9 cellular contexts compared by ENCODE assay signal in the genomic region with DNA sequence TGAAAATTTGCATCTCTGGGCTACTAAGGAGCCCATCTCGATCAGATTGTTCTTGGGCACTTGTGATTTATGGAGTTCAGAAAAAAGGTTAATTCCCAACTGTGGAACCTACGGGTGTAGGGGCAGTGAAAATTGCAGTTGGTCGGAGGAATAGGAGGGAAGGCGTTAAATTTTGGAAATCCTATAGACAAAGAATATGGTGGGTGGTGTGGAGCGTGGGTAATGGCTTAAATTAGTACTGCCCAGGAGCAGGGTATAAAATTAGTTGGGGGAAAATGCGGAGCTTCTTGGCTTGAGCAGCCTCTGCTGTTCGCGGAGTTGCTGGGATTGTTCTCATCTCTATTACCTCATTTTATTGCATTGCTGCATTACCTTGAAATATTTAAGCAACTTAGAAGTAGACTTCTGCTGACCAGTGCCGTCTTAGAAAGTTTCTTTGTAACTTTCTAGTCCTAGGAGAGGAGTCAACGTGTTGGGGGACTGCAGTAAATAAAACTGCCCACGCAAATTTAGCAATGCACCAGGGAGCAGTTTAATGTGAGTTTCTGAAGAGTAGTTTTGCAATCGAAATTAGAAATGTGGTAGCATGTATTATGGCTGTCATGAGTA. TPM values are rescaled to one million over a fixed set of nuclear protein-coding genes. Genes with fewer than 3 reads are reported as not detected.
DNase-seq lines count a peak whose midpoint lies in the region; ATAC-seq and TF ChIP-seq lines count a peak whose summit lies in the region.
"Had no signal": no experiment of that assay in that cellular context is flagged by ENCODE, and none has a peak within 500 bp of the region (broad histone marks: within the 10 kb centered on the region; RNA-seq: fewer than 3 reads in every experiment).

No MANE protein-coding gene starts in this region.

- H3K4me2 ChIP-seq in DND-41 (ENCODE audit: insufficient read depth, low read length) (peak overlapping the region; percentile 84), IMR-90 (ENCODE audit: low read depth, low read length) (peak overlapping the region; percentile 90)

- no peaks in the 10 kb centered on the region for H3K79me2 ChIP-seq in DND-41 (ENCODE audit: insufficient read depth, low read length)

- peak overlapping the region; percentile 58; the same call in 1 of the 2 replicates for H3K27ac ChIP-seq in DND-41 (ENCODE audit: low read length)
- peak overlapping the region; percentile 80; the same call in 1 of the 2 replicates for H3K27ac ChIP-seq in IMR-90 (ENCODE audit: insufficient read depth, low read length)
- H3K27ac ChIP-seq: VCaP had no signal

- peaks cover 34% of the 10 kb centered on the region for H3K4me1 ChIP-seq in DND-41 (ENCODE audit: insufficient read depth, low read length)
- no peaks in the 10 kb centered on the region for H3K4me1 ChIP-seq in IMR-90 (ENCODE audit: control insufficient read depth, insufficient read depth, low read length)

- POLR2A ChIA-PET in IMR-90 (lab: Charles Lee; ENCODE audit: unreplicated experiment): no interaction called here

- no TSS peak for BruUV-seq in IMR-90 (replicated peaks; lab: Mats Ljungman, UMichigan)

- peak; percentile 24 for DNase-seq in DND-41
- DNase-seq in IMR-90: peak; percentile 75
- peak; percentile 24 for DNase-seq in activated naive CD4-positive, alpha-beta T cell treated with anti-CD3 and anti-CD28 coated beads, Interleukin-2, amount 10 ng/mL, durations not matched to agents 7 days and 5 days
- no peak for DNase-seq in glutamatergic neuron
- peak; percentile 73 for DNase-seq in retina
- no peak for DNase-seq in posterior cingulate gyrus

- H4K20me1 ChIP-seq in DND-41 (ENCODE audit: insufficient read depth, low read length) (no peaks in the 10 kb centered on the region), IMR-90 (ENCODE audit: insufficient read depth, low read length) (peaks cover 3% of the 10 kb centered on the region; the same call in 1 of the 2 replicates)

- 0% methylated on average over 2 of the region's 12 CpGs; no CpG with 5 or more reads in 1 of the 2 experiments for WGBS in IMR-90 (ENCODE audit: extremely low coverage in 2 of 2, insufficient read length in 1 of 2), 2 experiments

- intact Hi-C loops in IMR-90 (cut with micrococcal nuclease): loop anchor here (2.0 to 5.0 kb wide), 4 partner anchors 55 to 230 kb away; no protein-coding TSS in a partner anchor
- intact Hi-C loops in posterior cingulate gyrus (cut with DNase I): loop anchor here (5.0 to 10.0 kb wide), 3 partner anchors 100 to 315 kb away; a partner anchor contains a TSS

- TF ChIP-seq POLR2A in IMR-90 (IDR thresholded peaks at IDR 0.05; ENCODE audit: low read depth, low read length): no peak

- TF ChIP-seq RAD21 in IMR-90 (IDR thresholded peaks at IDR 0.05; ENCODE audit: low read length): peak; percentile 44

- H3K4me3 ChIP-seq in DND-41 (ENCODE audit: low read depth in 1 of 2, low read length in 2 of 2) (peak overlapping the region; percentile 45 to 65), IMR-90 (ENCODE audit: insufficient read depth, low read depth, low read length) (peak overlapping the region; percentile 54)

- peaks cover 77% of the 10 kb centered on the region for H3K36me3 Mint-ChIP-seq in activated naive CD4-positive, alpha-beta T cell treated with anti-CD3 and anti-CD28 coated beads, Interleukin-2, amount 10 ng/mL, durations not matched to agents 7 days and 5 days
- no peaks in the 10 kb centered on the region for H3K36me3 Mint-ChIP-seq in glutamatergic neuron (ENCODE audit: unreplicated experiment)

- 0 out of 2 replicates have a peak overlapping the region, but pooled peaks have one; percentile 8 for H2BK20ac ChIP-seq in IMR-90 (ENCODE audit: low read depth, low read length)

- in situ Hi-C loops in IMR-90 (cut with MboI; ENCODE audit: low sequenced_read_pairs): loop anchor here (25.0 kb wide), 1 partner anchor 200 kb away; a partner anchor contains a TSS

- H3K4me1 Mint-ChIP-seq in activated naive CD4-positive, alpha-beta T cell treated with anti-CD3 and anti-CD28 coated beads, Interleukin-2, amount 10 ng/mL, durations not matched to agents 7 days and 5 days: peaks cover 49% of the 10 kb centered on the region
- peaks cover 12% of the 10 kb centered on the region for H3K4me1 Mint-ChIP-seq in glutamatergic neuron (ENCODE audit: low read depth, unreplicated experiment)

- H3K9ac ChIP-seq in DND-41 (ENCODE audit: low read depth, low read length) (peak overlapping the region; percentile 58), IMR-90 (ENCODE audit: low read depth, low read length) (peak overlapping the region; percentile 63)

- H3K4ac ChIP-seq in IMR-90 (ENCODE audit: low read depth, low read length): peak overlapping the region; percentile 44

- H4K8ac ChIP-seq in IMR-90 (ENCODE audit: low read depth in 2 of 2, low read length in 2 of 2): peak overlapping the region in 1 of 2 experiments; percentile 42; a peak in 1 of 4 replicates

- H2AFZ ChIP-seq in DND-41 (ENCODE audit: low read depth, low read length): peak overlapping the region; percentile 70
- H2AFZ ChIP-seq in IMR-90 (replicated peaks; ENCODE audit: low read length, poor library complexity): peak overlapping the region; percentile 97

- H3K27me3 ChIP-seq in DND-41 (ENCODE audit: insufficient read depth, low read length, poor library complexity) (peaks cover 11% of the 10 kb centered on the region), IMR-90 (ENCODE audit: control insufficient read depth, insufficient read depth, low read length) (no peaks in the 10 kb centered on the region; the same call in 1 of the 2 replicates)

- H4K91ac ChIP-seq in IMR-90 (ENCODE audit: insufficient read depth, low read depth, low read length): no peak overlapping the region

- peak overlapping the region; percentile 99 for H3K27ac Mint-ChIP-seq in activated naive CD4-positive, alpha-beta T cell treated with anti-CD3 and anti-CD28 coated beads, Interleukin-2, amount 10 ng/mL, durations not matched to agents 7 days and 5 days
- no peak overlapping the region for H3K27ac Mint-ChIP-seq in glutamatergic neuron (ENCODE audit: unreplicated experiment)

- H4K5ac ChIP-seq in IMR-90 (ENCODE audit: low read depth, low read length): no peak overlapping the region; the same call in 1 of the 2 replicates

- H3K18ac ChIP-seq in IMR-90 (ENCODE audit: low read depth, low read length): peak overlapping the region; percentile 17

- no peak overlapping the region for H2AK5ac ChIP-seq in IMR-90 (ENCODE audit: low read depth, low read length)

- peak; percentile 48 for TF ChIP-seq CTCF in DND-41 (IDR thresholded peaks at IDR 0.05; ENCODE audit: borderline replicate concordance, extremely low read depth, low read length, poor library complexity, severe bottlenecking)
- 0 out of 2 replicates have a peak, but pooled peaks have one; percentile 13 for TF ChIP-seq CTCF in IMR-90 (conservative IDR thresholded peaks at IDR 0.05; ENCODE audit: low read depth, low read length)
- no peak for TF ChIP-seq CTCF in glutamatergic neuron (IDR thresholded peaks at IDR 0.05; ENCODE audit: partially characterized antibody, unreplicated experiment)

- H3K56ac ChIP-seq in IMR-90 (ENCODE audit: extremely low read depth, insufficient read depth, low read length): 0 out of 2 replicates have a peak overlapping the region, but pooled peaks have one; percentile 21

- H3K4me3 Mint-ChIP-seq in activated naive CD4-positive, alpha-beta T cell treated with anti-CD3 and anti-CD28 coated beads, Interleukin-2, amount 10 ng/mL, durations not matched to agents 7 days and 5 days: peak overlapping the region; percentile 97
- peak overlapping the region; percentile 91 for H3K4me3 Mint-ChIP-seq in glutamatergic neuron (ENCODE audit: unreplicated experiment)

- H2AK9ac ChIP-seq in IMR-90 (replicated peaks; ENCODE audit: low read depth, low read length, poor library complexity): peak overlapping the region; percentile 19

- peaks cover 14% of the 10 kb centered on the region for H3K27me3 Mint-ChIP-seq in activated naive CD4-positive, alpha-beta T cell treated with anti-CD3 and anti-CD28 coated beads, Interleukin-2, amount 10 ng/mL, durations not matched to agents 7 days and 5 days
- H3K27me3 Mint-ChIP-seq in glutamatergic neuron (ENCODE audit: unreplicated experiment): peaks cover 15% of the 10 kb centered on the region

- ATAC-seq in DND-41 (ENCODE audit: insufficient read depth, low read depth): peak; percentile 47
- peak; percentile 30 for ATAC-seq in IMR-90 (ENCODE audit: low read depth)
- no peak for ATAC-seq in HG03175 (IDR thresholded peaks at IDR 0.05; ENCODE audit: unreplicated experiment)
- no peak for ATAC-seq in GM18502 (IDR thresholded peaks at IDR 0.05; ENCODE audit: poor library complexity, unreplicated experiment)

- peak overlapping the region; percentile 39; the same call in 1 of the 2 replicates for H3K23ac ChIP-seq in IMR-90 (ENCODE audit: low read depth, low read length)

- H3K36me3 ChIP-seq in DND-41 (ENCODE audit: insufficient read depth, low read length): peaks cover 5% of the 10 kb centered on the region; the same call in 1 of the 2 replicates
- peaks cover 14% of the 10 kb centered on the region for H3K36me3 ChIP-seq in IMR-90 (ENCODE audit: control insufficient read depth, insufficient read depth, low read length)

- CTCF ChIA-PET in IMR-90 (lab: Yijun Ruan, JAX): interaction anchor here (0.6 kb wide), 1 partner anchor 314 kb away, joined by 3 read pairs; no protein-coding TSS in a partner anchor
- CTCF ChIA-PET in activated naive CD4-positive, alpha-beta T cell treated with anti-CD3 and anti-CD28 coated beads, Interleukin-2, amount 10 ng/mL, durations not matched to agents 7 days and 5 days (lab: Charles Lee): interaction anchor here (0.9 to 5.0 kb wide), 9 partner anchors 14 to 311 kb away, joined by 3 to 104 read pairs (median 11); no protein-coding TSS in a partner anchor

- H2BK15ac ChIP-seq in IMR-90 (ENCODE audit: low read depth, low read length): no peak overlapping the region

- H2BK5ac ChIP-seq in IMR-90 (ENCODE audit: low read depth, low read length, poor library complexity, severe bottlenecking): peak overlapping the region; percentile 12

- H3K9me1 ChIP-seq in IMR-90 (ENCODE audit: insufficient read depth, low read length): 0 out of 2 replicates have a peak, but pooled peaks cover 4% of the 10 kb centered on the region

- H2BK120ac ChIP-seq in IMR-90 (ENCODE audit: low read depth, low read length): peak overlapping the region; percentile 42; the same call in 1 of the 2 replicates

- peaks cover 0 to 11% of the 10 kb centered on the region in 2 experiments; a peak in 1 of 4 replicates for H3K79me1 ChIP-seq in IMR-90 (ENCODE audit: low read depth in 1 of 2, low read length in 2 of 2)

- no peak overlapping the region for H3K14ac ChIP-seq in IMR-90 (replicated peaks; ENCODE audit: low read depth, low read length)

- dilution Hi-C loops in IMR-90 (cut with HindIII; ENCODE audit: low sequenced_read_pairs, unreplicated experiment): no loop called here

- H3K9me3 ChIP-seq in DND-41 (ENCODE audit: insufficient read depth, low read length, severe bottlenecking) (no peaks in the 10 kb centered on the region), IMR-90 (ENCODE audit: control insufficient read depth, insufficient read depth, low read length) (no peaks in the 10 kb centered on the region)

- peaks cover under 1% of the 10 kb centered on the region for H3K9me3 Mint-ChIP-seq in activated naive CD4-positive, alpha-beta T cell treated with anti-CD3 and anti-CD28 coated beads, Interleukin-2, amount 10 ng/mL, durations not matched to agents 7 days and 5 days
- peaks cover 7% of the 10 kb centered on the region for H3K9me3 Mint-ChIP-seq in glutamatergic neuron (ENCODE audit: unreplicated experiment)

RNA-seq across cellular contexts. Expression of a gene that starts 0.5 kb away (rescaled TPM):
- total RNA-seq in IMR-90 (2012; rRNA removed): 12.5 and 12.9 TPM in 2 replicates
- polyA plus RNA-seq in IMR-90 (2012; rRNA removed): 14.1 and 15.6 TPM in 2 replicates
- 6.3 and 10.1 TPM in 2 replicates for polyA plus RNA-seq in IMR-90 (2012; cell fraction: cytosol; rRNA removed)
- polyA plus RNA-seq in IMR-90 (2012; cell fraction: nucleus; rRNA removed; ENCODE audit: low replicate concordance): 6.1 TPM in 2 replicates
- not detected for total RNA-seq in glutamatergic neuron (ENCODE audit: unreplicated experiment)

Comparison
In these comparisons a context has a peak if more than half of its experiments do, and no peak if none do; other contexts are left out.
1. ATAC-seq: peak in DND-41 (single experiment) and IMR-90 (single experiment); none in HG03175 (single experiment) and GM18502 (single experiment).
2. DNase-seq: peak in DND-41 (single experiment), IMR-90 (single experiment), activated naive CD4-positive, alpha-beta T cell treated with anti-CD3 and anti-CD28 coated beads, Interleukin-2, amount 10 ng/mL, durations not matched to agents 7 days and 5 days (single experiment) and retina (single experiment); none in glutamatergic neuron (single experiment) and posterior cingulate gyrus (0 of 10).
3. RNA of a gene that starts 0.5 kb away (total RNA-seq): 12.5 to 12.9 TPM in IMR-90; not detected in glutamatergic neuron (single experiment); every median in the first group is over 10 times any median in the second.